In the genomic region with DNA sequence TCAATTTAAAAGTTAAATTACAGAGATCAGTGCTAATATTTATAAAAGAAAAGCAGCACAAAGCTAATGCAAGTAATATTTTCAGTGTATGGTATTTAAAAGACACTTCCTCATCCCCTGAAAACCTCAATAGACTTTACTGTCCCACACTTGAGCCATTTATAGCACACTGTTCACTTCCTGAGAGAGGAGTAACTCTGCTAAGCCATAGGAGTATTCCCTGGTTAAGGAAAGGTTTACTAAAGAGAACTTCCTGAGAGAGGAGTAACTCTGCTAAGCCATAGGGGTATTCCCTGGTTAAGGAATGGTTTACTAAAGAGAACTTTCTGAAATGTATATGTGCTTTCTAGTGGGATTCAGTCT, we compare ENCODE assay signal across 14 cellular contexts.
DNase-seq lines count a peak whose midpoint lies in the region; ATAC-seq and TF ChIP-seq lines count a peak whose summit lies in the region.
"Had no signal": no experiment of that assay in that cellular context is flagged by ENCODE, and none has a peak within 500 bp of the region (broad histone marks: within the 10 kb centered on the region; RNA-seq: fewer than 3 reads in every experiment).

No MANE protein-coding gene starts in this region.

- no peaks in the 10 kb centered on the region for H3K4me1 ChIP-seq in upper lobe of right lung

- DNase-seq in NCI-H69 (lab: John Stamatoyannopoulos, UW) (peak; percentile 43), NCI-H748 treated with DMSO at 0.1 percent for 48 hours (lab: John Stamatoyannopoulos, UW) (no peak), upper lobe of right lung (no peak)
- DNase-seq: activated CD8-positive, alpha-beta T cell treated with anti-CD3 and anti-CD28 coated beads for 36 hours; activated naive CD4-positive, alpha-beta T cell; DMS79; naive B cell; SHP77 had no signal

- intact Hi-C loops in upper lobe of right lung (cut with DNase I) = no loop called here

- no peak overlapping the region for H3K4me3 ChIP-seq in upper lobe of right lung
- H3K4me3 ChIP-seq: K562 had no signal

- ATAC-seq in GM18499 (IDR thresholded peaks at IDR 0.05; ENCODE audit: insufficient read depth, unreplicated experiment) (peak; percentile 25), GM18909 (IDR thresholded peaks at IDR 0.05; ENCODE audit: poor library complexity, unreplicated experiment) (peak; percentile 32), HG02763 (IDR thresholded peaks at IDR 0.05; ENCODE audit: unreplicated experiment) (peak; percentile 14), GM19455 (IDR thresholded peaks at IDR 0.05; ENCODE audit: unreplicated experiment) (no peak), HG02678 (IDR thresholded peaks at IDR 0.05; ENCODE audit: unreplicated experiment) (no peak), upper lobe of right lung (no peak)
- ATAC-seq: K562 had no signal

- H3K27me3 ChIP-seq in upper lobe of right lung = no peaks in the 10 kb centered on the region

- H3K36me3 ChIP-seq in upper lobe of right lung = no peaks in the 10 kb centered on the region

- no peak overlapping the region for H3K27ac ChIP-seq in upper lobe of right lung

- no peak for TF ChIP-seq CTCF in upper lobe of right lung (IDR thresholded peaks at IDR 0.05)

- no peaks in the 10 kb centered on the region for H3K9me3 ChIP-seq in upper lobe of right lung

Comparison
In these comparisons a context has a peak if more than half of its experiments do, and no peak if none do; other contexts are left out.
1. ATAC-seq: peak in GM18499 (single experiment), GM18909 (single experiment) and HG02763 (single experiment); none in GM19455 (single experiment), HG02678 (single experiment) and upper lobe of right lung (single experiment).